In genomic region chr11:130068986-130069683, GRCh38 we compare ENCODE assay signal across 8 cellular contexts. TPM values are rescaled to one million over a fixed set of nuclear protein-coding genes. Genes with fewer than 3 reads are reported as not detected.
DNase-seq lines count a peak whose midpoint lies in the region; ATAC-seq and TF ChIP-seq lines count a peak whose summit lies in the region.

No MANE protein-coding gene starts in this region.

- H3K4me3 ChIP-seq in AG04450 (ENCODE audit: low read depth, low read length) = peak overlapping the region; percentile 68
- peak overlapping the region; percentile 64 for H3K4me3 ChIP-seq in lung

- H3K27me3 ChIP-seq in AG04450 (ENCODE audit: control insufficient read depth, insufficient read depth, low read length) = peaks cover 5% of the 10 kb centered on the region
- no peaks in the 10 kb centered on the region for H3K27me3 ChIP-seq in lung (ENCODE audit: control insufficient read depth, insufficient read depth)

- WGBS in lung, 2 donors = 1 to 2% methylated on average over 39 to 56 of the region's 56 CpGs

- no peaks in the 10 kb centered on the region; the same call in 1 of the 2 replicates for H3K9me3 ChIP-seq in AG04450 (ENCODE audit: control insufficient read depth, insufficient read depth, low read length)
- H3K9me3 ChIP-seq in lung (ENCODE audit: control insufficient read depth in 2 of 2, insufficient read depth in 1 of 2, low read length in 1 of 2) = no peaks in the 10 kb centered on the region

- POLR2A ChIA-PET in AG04450 (lab: Yijun Ruan, JAX) = interaction anchor here (0.6 to 3.5 kb wide), 5 partner anchors 11 to 207 kb away, joined by 3 to 18 read pairs (median 3); partner anchors contain the start of gene PRDM10

- ATAC-seq in GM18519 (IDR thresholded peaks at IDR 0.05; ENCODE audit: low FRiP score, unreplicated experiment) (peak; percentile 39), HG03060 (IDR thresholded peaks at IDR 0.05; ENCODE audit: low read depth, unreplicated experiment) (peak; percentile 25), lung (ENCODE audit: insufficient read depth, low FRiP score) (peak; percentile 55)
- ATAC-seq in stimulated activated naive CD8-positive, alpha-beta T cell treated with anti-CD3 and anti-CD28 coated beads, Interleukin-15, Interleukin-2, amounts not matched to agents 100 U/mL and 50 U/mL, for 24 hours = peak; percentile 60

- CTCF ChIA-PET in AG04450 (lab: Charles Lee) = interaction anchor here (0.7 kb wide), 1 partner anchor 63 kb away, joined by 6 read pairs; no protein-coding TSS in a partner anchor

- H3K36me3 ChIP-seq in lung (ENCODE audit: control insufficient read depth in 2 of 2, insufficient read depth in 2 of 2, low read length in 2 of 2) = no peaks in the 10 kb centered on the region

- DNase-seq in AG04450 (ENCODE audit: low read depth, low spot score) = peak; percentile 55
- peak; percentile 58 for DNase-seq in NCI-H2171 treated with DMSO at 0.1 percent for 48 hours (lab: John Stamatoyannopoulos, UW)
- DNase-seq in activated CD4-positive, alpha-beta T cell treated with anti-CD3 and anti-CD28 coated beads for 4 hours = peak; percentile 45 to 48
- DNase-seq in effector CD4-positive, alpha-beta T cell = peak; percentile 32
- peak; percentile 77 for DNase-seq in lung (ENCODE audit: low spot score)
- no peak for DNase-seq in stimulated activated naive CD8-positive, alpha-beta T cell treated with anti-CD3 and anti-CD28 coated beads, Interleukin-15, Interleukin-2, amounts not matched to agents 100 U/mL and 50 U/mL, for 24 hours

- H3K27ac ChIP-seq in AG04450 (ENCODE audit: low read depth, low read length) = peak overlapping the region; percentile 59
- peak overlapping the region; percentile 78 to 96 for H3K27ac ChIP-seq in lung (ENCODE audit: low read depth in 1 of 2, low read length in 1 of 2)

- peaks cover 0 to 2% of the 10 kb centered on the region in 2 donors for H3K4me1 ChIP-seq in lung (ENCODE audit: control insufficient read depth in 2 of 2, insufficient read depth in 2 of 2, low read length in 2 of 2)

- TF ChIP-seq CTCF in AG04450 (IDR thresholded peaks at IDR 0.05; ENCODE audit: low read depth, low read length) (no peak), lung (IDR thresholded peaks at IDR 0.05; ENCODE audit: control extremely low read depth, extremely low read depth) (no peak)

RNA-seq across cellular contexts. Expression of gene APLP2, which starts 0.6 kb away (rescaled TPM):
- polyA plus RNA-seq in AG04450 (2011; rRNA removed) = 238 and 273 TPM in 2 replicates
- 76.6 and 85.3 TPM in 2 replicates for polyA minus RNA-seq in AG04450 (2011; rRNA and poly(A)+ RNA removed)
- total RNA-seq in lung = 100 to 1,000 TPM; 527 to 532 TPM
- polyA plus RNA-seq in lung = 100 to 1,000 TPM; 235 to 521 TPM
